ENCODE assay signal across 1 cellular context in the genomic region with DNA sequence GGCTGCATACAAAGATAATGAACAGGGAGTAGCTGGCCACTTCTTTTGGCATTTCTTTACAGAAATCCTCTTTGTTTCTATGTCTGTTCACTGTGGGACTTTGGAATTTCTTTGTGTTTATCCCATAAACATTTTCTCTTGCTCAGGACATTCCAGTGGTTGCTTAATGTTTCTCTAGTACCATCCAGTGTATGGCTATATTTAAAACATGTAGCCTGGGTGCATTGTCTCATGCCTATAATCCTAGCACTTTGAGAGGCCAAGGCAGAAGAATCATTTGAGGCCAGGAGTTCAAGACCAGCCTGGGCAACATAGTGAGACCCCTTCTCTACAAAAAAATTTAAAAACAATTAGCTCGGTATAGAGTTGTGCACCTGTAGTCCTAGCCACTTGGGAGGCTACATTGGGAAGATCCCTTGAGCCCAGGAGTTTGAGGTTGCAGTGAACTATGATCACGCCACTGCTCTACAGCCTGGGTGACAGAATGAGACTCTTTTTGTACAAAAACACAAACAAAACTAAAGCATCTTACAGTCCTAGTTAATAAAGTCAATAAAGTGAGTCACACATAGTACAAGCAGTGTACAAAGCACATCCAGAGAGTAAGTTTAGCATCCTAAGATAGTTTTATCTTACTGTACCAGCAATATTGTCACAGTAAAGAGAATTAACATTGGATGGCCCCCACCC.
TF ChIP-seq lines count a peak whose summit lies in the region.

No MANE protein-coding gene starts in this region.

TF ChIP-seq in HepG2, 621 proteins besides CTCF, POLR2A, EP300 and RAD21 (continued from another document and continues in another):
- TF ChIP-seq, protein P1, sequence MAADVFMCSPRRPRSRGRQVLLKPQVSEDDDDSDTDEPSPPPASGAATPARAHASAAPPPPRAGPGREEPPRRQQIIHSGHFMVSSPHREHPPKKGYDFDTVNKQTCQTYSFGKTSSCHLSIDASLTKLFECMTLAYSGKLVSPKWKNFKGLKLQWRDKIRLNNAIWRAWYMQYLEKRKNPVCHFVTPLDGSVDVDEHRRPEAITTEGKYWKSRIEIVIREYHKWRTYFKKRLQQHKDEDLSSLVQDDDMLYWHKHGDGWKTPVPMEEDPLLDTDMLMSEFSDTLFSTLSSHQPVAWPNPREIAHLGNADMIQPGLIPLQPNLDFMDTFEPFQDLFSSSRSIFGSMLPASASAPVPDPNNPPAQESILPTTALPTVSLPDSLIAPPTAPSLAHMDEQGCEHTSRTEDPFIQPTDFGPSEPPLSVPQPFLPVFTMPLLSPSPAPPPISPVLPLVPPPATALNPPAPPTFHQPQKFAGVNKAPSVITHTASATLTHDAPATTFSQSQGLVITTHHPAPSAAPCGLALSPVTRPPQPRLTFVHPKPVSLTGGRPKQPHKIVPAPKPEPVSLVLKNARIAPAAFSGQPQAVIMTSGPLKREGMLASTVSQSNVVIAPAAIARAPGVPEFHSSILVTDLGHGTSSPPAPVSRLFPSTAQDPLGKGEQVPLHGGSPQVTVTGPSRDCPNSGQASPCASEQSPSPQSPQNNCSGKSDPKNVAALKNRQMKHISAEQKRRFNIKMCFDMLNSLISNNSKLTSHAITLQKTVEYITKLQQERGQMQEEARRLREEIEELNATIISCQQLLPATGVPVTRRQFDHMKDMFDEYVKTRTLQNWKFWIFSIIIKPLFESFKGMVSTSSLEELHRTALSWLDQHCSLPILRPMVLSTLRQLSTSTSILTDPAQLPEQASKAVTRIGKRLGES (CRISPR knock-in tag; IDR thresholded peaks at IDR 0.05; ENCODE audit: borderline replicate concordance), result no peak
- TF ChIP-seq ZNF224 (CRISPR knock-in tag; IDR thresholded peaks at IDR 0.05) (no peak), KDM4B (CRISPR knock-in tag; IDR thresholded peaks at IDR 0.05) (no peak), ZMYM3 (CRISPR knock-in tag; IDR thresholded peaks at IDR 0.05) (peak; percentile 34; the same call in 1 of the 2 replicates), NCOR1 (IDR thresholded peaks at IDR 0.05; ENCODE audit: borderline replicate concordance, low read length) (0 out of 2 replicates have a peak, but pooled peaks have one; percentile 32), SOX6 (IDR thresholded peaks at IDR 0.05) (no peak), SOX6 (CRISPR knock-in tag; IDR thresholded peaks at IDR 0.05) (peak; percentile 72), CHD4 (IDR thresholded peaks at IDR 0.05; ENCODE audit: borderline replicate concordance, low read length) (peak; percentile 69; the same call in 1 of the 2 replicates), SRY (CRISPR knock-in tag; IDR thresholded peaks at IDR 0.05) (no peak), ADNP (CRISPR knock-in tag; IDR thresholded peaks at IDR 0.05) (no peak), KAT7 (CRISPR knock-in tag; IDR thresholded peaks at IDR 0.05; ENCODE audit: borderline replicate concordance) (no peak), ZNF136 (CRISPR knock-in tag; IDR thresholded peaks at IDR 0.05; ENCODE audit: low read depth) (no peak), MIER3 (CRISPR knock-in tag; IDR thresholded peaks at IDR 0.05; ENCODE audit: borderline replicate concordance) (peak; percentile 52; the same call in 1 of the 2 replicates), CHD2 (IDR thresholded peaks at IDR 0.05; ENCODE audit: low read depth, low read length) (no peak), JUNB (CRISPR knock-in tag; IDR thresholded peaks at IDR 0.05; ENCODE audit: borderline replicate concordance) (no peak; the same call in 1 of the 2 replicates), JUN (CRISPR knock-in tag; IDR thresholded peaks at IDR 0.05) (no peak), LCORL (IDR thresholded peaks at IDR 0.05) (no peak), LCORL (CRISPR knock-in tag; IDR thresholded peaks at IDR 0.05) (0 out of 2 replicates have a peak, but pooled peaks have one; percentile 26), NFKB2 (CRISPR knock-in tag; IDR thresholded peaks at IDR 0.05; ENCODE audit: borderline replicate concordance) (no peak), GATAD2A (CRISPR knock-in tag; IDR thresholded peaks at IDR 0.05) (peak; percentile 55), RFX3 (CRISPR knock-in tag; IDR thresholded peaks at IDR 0.05) (no peak), HNF4A (CRISPR knock-in tag; IDR thresholded peaks at IDR 0.05) (0 out of 2 replicates have a peak, but pooled peaks have one; percentile 6), ZNF562 (CRISPR knock-in tag; IDR thresholded peaks at IDR 0.05; ENCODE audit: borderline replicate concordance) (no peak), TEAD3 (CRISPR knock-in tag; optimal IDR thresholded peaks at IDR 0.05; ENCODE audit: borderline replicate concordance) (peak; percentile 75), ZNF101 (CRISPR knock-in tag; IDR thresholded peaks at IDR 0.05; ENCODE audit: borderline replicate concordance, low read depth) (no peak), NFATC3 (CRISPR knock-in tag; IDR thresholded peaks at IDR 0.05) (no peak), ZBTB7B (CRISPR knock-in tag; IDR thresholded peaks at IDR 0.05) (no peak), ZNF337 (CRISPR knock-in tag; IDR thresholded peaks at IDR 0.05; ENCODE audit: borderline replicate concordance, low read depth) (no peak), ZNF251 (CRISPR knock-in tag; IDR thresholded peaks at IDR 0.05) (no peak), FOXP1 (IDR thresholded peaks at IDR 0.05) (peak; percentile 91), FOXP1 (CRISPR knock-in tag; IDR thresholded peaks at IDR 0.05) (peak; percentile 86), ATRX (CRISPR knock-in tag; IDR thresholded peaks at IDR 0.05; ENCODE audit: borderline replicate concordance) (no peak)
- TF ChIP-seq, protein P2, sequence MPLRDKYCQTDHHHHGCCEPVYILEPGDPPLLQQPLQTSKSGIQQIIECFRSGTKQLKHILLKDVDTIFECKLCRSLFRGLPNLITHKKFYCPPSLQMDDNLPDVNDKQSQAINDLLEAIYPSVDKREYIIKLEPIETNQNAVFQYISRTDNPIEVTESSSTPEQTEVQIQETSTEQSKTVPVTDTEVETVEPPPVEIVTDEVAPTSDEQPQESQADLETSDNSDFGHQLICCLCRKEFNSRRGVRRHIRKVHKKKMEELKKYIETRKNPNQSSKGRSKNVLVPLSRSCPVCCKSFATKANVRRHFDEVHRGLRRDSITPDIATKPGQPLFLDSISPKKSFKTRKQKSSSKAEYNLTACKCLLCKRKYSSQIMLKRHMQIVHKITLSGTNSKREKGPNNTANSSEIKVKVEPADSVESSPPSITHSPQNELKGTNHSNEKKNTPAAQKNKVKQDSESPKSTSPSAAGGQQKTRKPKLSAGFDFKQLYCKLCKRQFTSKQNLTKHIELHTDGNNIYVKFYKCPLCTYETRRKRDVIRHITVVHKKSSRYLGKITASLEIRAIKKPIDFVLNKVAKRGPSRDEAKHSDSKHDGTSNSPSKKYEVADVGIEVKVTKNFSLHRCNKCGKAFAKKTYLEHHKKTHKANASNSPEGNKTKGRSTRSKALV (CRISPR knock-in tag; IDR thresholded peaks at IDR 0.05), result no peak
- TF ChIP-seq, protein P3, sequence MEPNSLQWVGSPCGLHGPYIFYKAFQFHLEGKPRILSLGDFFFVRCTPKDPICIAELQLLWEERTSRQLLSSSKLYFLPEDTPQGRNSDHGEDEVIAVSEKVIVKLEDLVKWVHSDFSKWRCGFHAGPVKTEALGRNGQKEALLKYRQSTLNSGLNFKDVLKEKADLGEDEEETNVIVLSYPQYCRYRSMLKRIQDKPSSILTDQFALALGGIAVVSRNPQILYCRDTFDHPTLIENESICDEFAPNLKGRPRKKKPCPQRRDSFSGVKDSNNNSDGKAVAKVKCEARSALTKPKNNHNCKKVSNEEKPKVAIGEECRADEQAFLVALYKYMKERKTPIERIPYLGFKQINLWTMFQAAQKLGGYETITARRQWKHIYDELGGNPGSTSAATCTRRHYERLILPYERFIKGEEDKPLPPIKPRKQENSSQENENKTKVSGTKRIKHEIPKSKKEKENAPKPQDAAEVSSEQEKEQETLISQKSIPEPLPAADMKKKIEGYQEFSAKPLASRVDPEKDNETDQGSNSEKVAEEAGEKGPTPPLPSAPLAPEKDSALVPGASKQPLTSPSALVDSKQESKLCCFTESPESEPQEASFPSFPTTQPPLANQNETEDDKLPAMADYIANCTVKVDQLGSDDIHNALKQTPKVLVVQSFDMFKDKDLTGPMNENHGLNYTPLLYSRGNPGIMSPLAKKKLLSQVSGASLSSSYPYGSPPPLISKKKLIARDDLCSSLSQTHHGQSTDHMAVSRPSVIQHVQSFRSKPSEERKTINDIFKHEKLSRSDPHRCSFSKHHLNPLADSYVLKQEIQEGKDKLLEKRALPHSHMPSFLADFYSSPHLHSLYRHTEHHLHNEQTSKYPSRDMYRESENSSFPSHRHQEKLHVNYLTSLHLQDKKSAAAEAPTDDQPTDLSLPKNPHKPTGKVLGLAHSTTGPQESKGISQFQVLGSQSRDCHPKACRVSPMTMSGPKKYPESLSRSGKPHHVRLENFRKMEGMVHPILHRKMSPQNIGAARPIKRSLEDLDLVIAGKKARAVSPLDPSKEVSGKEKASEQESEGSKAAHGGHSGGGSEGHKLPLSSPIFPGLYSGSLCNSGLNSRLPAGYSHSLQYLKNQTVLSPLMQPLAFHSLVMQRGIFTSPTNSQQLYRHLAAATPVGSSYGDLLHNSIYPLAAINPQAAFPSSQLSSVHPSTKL (CRISPR knock-in tag; IDR thresholded peaks at IDR 0.05), result 0 out of 2 replicates have a peak, but pooled peaks have one; percentile 10
- TF ChIP-seq, protein P4, sequence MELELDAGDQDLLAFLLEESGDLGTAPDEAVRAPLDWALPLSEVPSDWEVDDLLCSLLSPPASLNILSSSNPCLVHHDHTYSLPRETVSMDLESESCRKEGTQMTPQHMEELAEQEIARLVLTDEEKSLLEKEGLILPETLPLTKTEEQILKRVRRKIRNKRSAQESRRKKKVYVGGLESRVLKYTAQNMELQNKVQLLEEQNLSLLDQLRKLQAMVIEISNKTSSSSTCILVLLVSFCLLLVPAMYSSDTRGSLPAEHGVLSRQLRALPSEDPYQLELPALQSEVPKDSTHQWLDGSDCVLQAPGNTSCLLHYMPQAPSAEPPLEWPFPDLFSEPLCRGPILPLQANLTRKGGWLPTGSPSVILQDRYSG (CRISPR knock-in tag; IDR thresholded peaks at IDR 0.05), result no peak
- TF ChIP-seq, protein P5, sequence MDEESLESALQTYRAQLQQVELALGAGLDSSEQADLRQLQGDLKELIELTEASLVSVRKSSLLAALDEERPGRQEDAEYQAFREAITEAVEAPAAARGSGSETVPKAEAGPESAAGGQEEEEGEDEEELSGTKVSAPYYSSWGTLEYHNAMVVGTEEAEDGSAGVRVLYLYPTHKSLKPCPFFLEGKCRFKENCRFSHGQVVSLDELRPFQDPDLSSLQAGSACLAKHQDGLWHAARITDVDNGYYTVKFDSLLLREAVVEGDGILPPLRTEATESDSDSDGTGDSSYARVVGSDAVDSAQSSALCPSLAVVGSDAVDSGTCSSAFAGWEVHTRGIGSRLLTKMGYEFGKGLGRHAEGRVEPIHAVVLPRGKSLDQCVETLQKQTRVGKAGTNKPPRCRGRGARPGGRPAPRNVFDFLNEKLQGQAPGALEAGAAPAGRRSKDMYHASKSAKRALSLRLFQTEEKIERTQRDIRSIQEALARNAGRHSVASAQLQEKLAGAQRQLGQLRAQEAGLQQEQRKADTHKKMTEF (CRISPR knock-in tag; IDR thresholded peaks at IDR 0.05), result peak; percentile 41; the same call in 1 of the 2 replicates
- TF ChIP-seq, protein P6, sequence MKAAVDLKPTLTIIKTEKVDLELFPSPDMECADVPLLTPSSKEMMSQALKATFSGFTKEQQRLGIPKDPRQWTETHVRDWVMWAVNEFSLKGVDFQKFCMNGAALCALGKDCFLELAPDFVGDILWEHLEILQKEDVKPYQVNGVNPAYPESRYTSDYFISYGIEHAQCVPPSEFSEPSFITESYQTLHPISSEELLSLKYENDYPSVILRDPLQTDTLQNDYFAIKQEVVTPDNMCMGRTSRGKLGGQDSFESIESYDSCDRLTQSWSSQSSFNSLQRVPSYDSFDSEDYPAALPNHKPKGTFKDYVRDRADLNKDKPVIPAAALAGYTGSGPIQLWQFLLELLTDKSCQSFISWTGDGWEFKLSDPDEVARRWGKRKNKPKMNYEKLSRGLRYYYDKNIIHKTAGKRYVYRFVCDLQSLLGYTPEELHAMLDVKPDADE (CRISPR knock-in tag; IDR thresholded peaks at IDR 0.05), result no peak
- TF ChIP-seq, protein P7, sequence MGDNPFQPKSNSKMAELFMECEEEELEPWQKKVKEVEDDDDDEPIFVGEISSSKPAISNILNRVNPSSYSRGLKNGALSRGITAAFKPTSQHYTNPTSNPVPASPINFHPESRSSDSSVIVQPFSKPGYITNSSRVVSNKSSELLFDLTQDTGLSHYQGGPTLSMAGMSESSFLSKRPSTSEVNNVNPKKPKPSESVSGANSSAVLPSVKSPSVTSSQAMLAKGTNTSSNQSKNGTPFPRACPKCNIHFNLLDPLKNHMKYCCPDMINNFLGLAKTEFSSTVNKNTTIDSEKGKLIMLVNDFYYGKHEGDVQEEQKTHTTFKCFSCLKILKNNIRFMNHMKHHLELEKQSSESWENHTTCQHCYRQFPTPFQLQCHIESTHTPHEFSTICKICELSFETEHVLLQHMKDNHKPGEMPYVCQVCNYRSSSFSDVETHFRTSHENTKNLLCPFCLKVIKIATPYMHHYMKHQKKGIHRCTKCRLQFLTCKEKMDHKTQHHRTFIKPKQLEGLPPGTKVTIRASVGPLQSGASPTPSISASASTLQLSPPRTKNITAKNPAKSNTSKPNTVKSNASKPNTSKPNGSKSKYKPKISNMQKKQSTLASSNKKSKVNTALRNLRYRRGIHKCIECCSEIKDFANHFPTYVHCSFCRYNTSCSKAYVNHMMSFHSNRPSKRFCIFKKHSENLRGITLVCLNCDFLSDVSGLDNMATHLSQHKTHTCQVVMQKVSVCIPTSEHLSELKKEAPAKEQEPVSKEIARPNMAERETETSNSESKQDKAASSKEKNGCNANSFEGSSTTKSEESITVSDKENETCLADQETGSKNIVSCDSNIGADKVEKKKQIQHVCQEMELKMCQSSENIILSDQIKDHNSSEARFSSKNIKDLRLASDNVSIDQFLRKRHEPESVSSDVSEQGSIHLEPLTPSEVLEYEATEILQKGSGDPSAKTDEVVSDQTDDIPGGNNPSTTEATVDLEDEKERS (CRISPR knock-in tag; IDR thresholded peaks at IDR 0.05), result no peak
- TF ChIP-seq, protein P8, sequence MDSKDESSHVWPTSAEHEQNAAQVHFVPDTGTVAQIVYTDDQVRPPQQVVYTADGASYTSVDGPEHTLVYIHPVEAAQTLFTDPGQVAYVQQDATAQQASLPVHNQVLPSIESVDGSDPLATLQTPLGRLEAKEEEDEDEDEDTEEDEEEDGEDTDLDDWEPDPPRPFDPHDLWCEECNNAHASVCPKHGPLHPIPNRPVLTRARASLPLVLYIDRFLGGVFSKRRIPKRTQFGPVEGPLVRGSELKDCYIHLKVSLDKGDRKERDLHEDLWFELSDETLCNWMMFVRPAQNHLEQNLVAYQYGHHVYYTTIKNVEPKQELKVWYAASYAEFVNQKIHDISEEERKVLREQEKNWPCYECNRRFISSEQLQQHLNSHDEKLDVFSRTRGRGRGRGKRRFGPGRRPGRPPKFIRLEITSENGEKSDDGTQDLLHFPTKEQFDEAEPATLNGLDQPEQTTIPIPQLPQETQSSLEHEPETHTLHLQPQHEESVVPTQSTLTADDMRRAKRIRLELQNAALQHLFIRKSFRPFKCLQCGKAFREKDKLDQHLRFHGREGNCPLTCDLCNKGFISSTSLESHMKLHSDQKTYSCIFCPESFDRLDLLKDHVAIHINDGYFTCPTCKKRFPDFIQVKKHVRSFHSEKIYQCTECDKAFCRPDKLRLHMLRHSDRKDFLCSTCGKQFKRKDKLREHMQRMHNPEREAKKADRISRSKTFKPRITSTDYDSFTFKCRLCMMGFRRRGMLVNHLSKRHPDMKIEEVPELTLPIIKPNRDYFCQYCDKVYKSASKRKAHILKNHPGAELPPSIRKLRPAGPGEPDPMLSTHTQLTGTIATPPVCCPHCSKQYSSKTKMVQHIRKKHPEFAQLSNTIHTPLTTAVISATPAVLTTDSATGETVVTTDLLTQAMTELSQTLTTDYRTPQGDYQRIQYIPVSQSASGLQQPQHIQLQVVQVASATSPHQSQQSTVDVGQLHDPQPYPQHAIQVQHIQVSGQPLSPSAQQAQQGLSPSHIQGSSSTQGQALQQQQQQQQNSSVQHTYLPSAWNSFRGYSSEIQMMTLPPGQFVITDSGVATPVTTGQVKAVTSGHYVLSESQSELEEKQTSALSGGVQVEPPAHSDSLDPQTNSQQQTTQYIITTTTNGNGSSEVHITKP (CRISPR knock-in tag; IDR thresholded peaks at IDR 0.05; ENCODE audit: low read depth), result 0 out of 2 replicates have a peak, but pooled peaks have one; percentile 23
